In the genomic region with DNA sequence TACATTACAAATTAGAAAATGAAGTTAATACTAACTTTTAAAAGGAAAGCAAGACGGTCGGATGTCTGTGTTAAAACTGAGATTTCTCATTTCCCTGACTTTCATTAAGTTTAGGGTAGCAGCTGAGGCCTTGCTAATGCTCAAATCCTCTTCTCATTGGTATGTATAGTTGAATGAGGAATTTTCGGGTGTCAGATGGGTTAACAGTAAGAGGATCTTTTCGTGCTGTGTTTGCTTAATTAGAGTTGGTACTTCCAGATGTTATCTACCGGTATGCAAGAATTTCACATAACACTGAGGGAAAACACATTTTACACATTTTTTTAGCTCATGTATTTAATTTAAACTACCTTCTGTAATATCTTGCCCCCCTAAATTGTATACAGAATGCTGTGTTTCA, we compare ENCODE assay signal across 25 cellular contexts.
"Had no signal": no experiment of that assay in that cellular context is flagged by ENCODE, and none has a peak within 500 bp of the region (broad histone marks: within the 10 kb centered on the region; RNA-seq: fewer than 3 reads in every experiment).

No MANE protein-coding gene starts in this region.

- FAIRE-seq: K562 had no signal

- H3K4me2 ChIP-seq: KMS-11, SK-N-SH had no signal

- H3K9ac ChIP-seq: KMS-11, SK-N-SH had no signal

- H3K9me2 ChIP-seq: SK-N-SH had no signal

- H3K4me1 Mint-ChIP-seq: IgD-negative memory B cell had no signal

- H3K27me3 Mint-ChIP-seq: IgD-negative memory B cell had no signal

- H3K27ac Mint-ChIP-seq: IgD-negative memory B cell had no signal

- H3K27ac ChIP-seq: KMS-11, RWPE1 had no signal

- H3K4me3 Mint-ChIP-seq: IgD-negative memory B cell had no signal

- H3K4me3 ChIP-seq: K562 had no signal

- H3K9me3 ChIP-seq: SK-N-SH had no signal

- H3K36me3 Mint-ChIP-seq: IgD-negative memory B cell had no signal

- DNase-seq: Kasumi-1, MM.1S, NCI-H1048, NCI-H1105, NCI-H1417, NCI-H1436 treated with DMSO at 0.1 percent for 48 hours, NCI-H187, NCI-H2029, NCI-H2081 treated with DMSO at 0.1 percent for 48 hours, NCI-H2171, NCI-H226, NCI-H446, NCI-H510A, NCI-H524 treated with DMSO at 0.1 percent for 48 hours, NCI-H69, NCI-H774, PC-3, SHP77, SK-N-SH, SW 1271 had no signal

- ATAC-seq: K562, Panc1, PC-3 had no signal
